ENCODE assay signal across 15 cellular contexts in genomic region chr15:37221671-37222207, GRCh38.
"Had no signal": no experiment of that assay in that cellular context is flagged by ENCODE, and none has a peak within 500 bp of the region (broad histone marks: within the 10 kb centered on the region; RNA-seq: fewer than 3 reads in every experiment).

No MANE protein-coding gene starts in this region.

- H3K36me3 ChIP-seq: colonic mucosa, spleen, suprapubic skin had no signal

- H3K4me1 ChIP-seq: colonic mucosa, spleen, suprapubic skin had no signal

- H3K4me3 ChIP-seq: colonic mucosa, spleen, suprapubic skin had no signal

- H3K27ac ChIP-seq: colonic mucosa, foreskin keratinocyte, spleen, suprapubic skin, VCaP had no signal

- DNase-seq: activated CD4-positive, alpha-beta T cell treated with anti-CD3 and anti-CD28 coated beads, Interleukin-2, amount 50 U/mL, for 48 hours; activated CD8-positive, alpha-beta memory T cell treated with anti-CD3 and anti-CD28 coated beads, Interleukin-2, amount 10 ng/mL, durations not matched to agents 7 days and 5 days; activated naive CD4-positive, alpha-beta T cell treated with anti-CD3 and anti-CD28 coated beads, Interleukin-2, amount 10 ng/mL, durations not matched to agents 7 days and 5 days; activated T-cell treated with anti-CD3 and anti-CD28 coated beads, Interleukin-2, amount 50 U/mL, for 1 hour; colonic mucosa; effector CD4-positive, alpha-beta T cell; glutamatergic neuron; kidney glomerular epithelial cell; mesendoderm; nephron progenitor cell; spleen had no signal

- ATAC-seq: activated CD8-positive, alpha-beta memory T cell treated with anti-CD3 and anti-CD28 coated beads, Interleukin-2, amount 10 ng/mL, durations not matched to agents 7 days and 5 days; sciatic nerve had no signal

- H3K27me3 ChIP-seq: colonic mucosa, foreskin keratinocyte, spleen, suprapubic skin had no signal

- H3K9me3 ChIP-seq: colonic mucosa, suprapubic skin had no signal
